Comparison of ENCODE assay signal across 36 cellular contexts in genomic region chr19:593505-593904, GRCh38. TPM values are rescaled to one million over a fixed set of nuclear protein-coding genes. Genes with fewer than 3 reads are reported as not detected.
"Had no signal": no experiment of that assay in that cellular context is flagged by ENCODE, and none has a peak within 500 bp of the region (broad histone marks: within the 10 kb centered on the region; RNA-seq: fewer than 3 reads in every experiment).

No MANE protein-coding gene starts in this region.

- H3K4me3 Mint-ChIP-seq: activated CD8-positive, alpha-beta T cell treated with anti-CD3 and anti-CD28 coated beads for 36 hours; activated naive CD8-positive, alpha-beta T cell treated with anti-CD3 and anti-CD28 coated beads for 36 hours; activated T-cell treated with anti-CD3 and anti-CD28 coated beads, Interleukin-2, amount 50 U/mL, for 4 hours; nephron; stimulated activated effector memory CD8-positive, alpha-beta T cell treated with anti-CD3 and anti-CD28 coated beads, Interleukin-12 subunit alpha, Interleukin-12 subunit beta, amount 100 ng/mL, for 72 hours; stimulated activated naive CD8-positive, alpha-beta T cell treated with anti-CD3 and anti-CD28 coated beads, Interleukin-15, Interleukin-2, amounts not matched to agents 100 ng/mL and 50 ng/mL, for 24 hours; T-helper 1 cell treated with Interleukin-12 subunit alpha and Interleukin-12 subunit beta and Interleukin-4 antibody, amounts not matched to agents 30 μg/mL and 1 μg/mL, for 36 hours had no signal

- H3K9me3 ChIP-seq: adrenal gland, gastrocnemius medialis, neutrophil, pancreas, prostate gland, thoracic aorta had no signal

- H3K36me3 ChIP-seq: adrenal gland, gastrocnemius medialis, neutrophil, pancreas, prostate gland, thoracic aorta had no signal

- H3K36me3 Mint-ChIP-seq: activated naive CD8-positive, alpha-beta T cell treated with anti-CD3 and anti-CD28 coated beads for 36 hours; brain had no signal

- H3K9me3 Mint-ChIP-seq: activated CD8-positive, alpha-beta T cell treated with anti-CD3 and anti-CD28 coated beads for 36 hours; activated naive CD8-positive, alpha-beta T cell treated with anti-CD3 and anti-CD28 coated beads for 36 hours; activated T-cell treated with anti-CD3 and anti-CD28 coated beads, Interleukin-2, amount 50 U/mL, for 4 hours; effector memory CD8-positive, alpha-beta T cell; nephron; stimulated activated effector memory CD8-positive, alpha-beta T cell treated with anti-CD3 and anti-CD28 coated beads, Interleukin-12 subunit alpha, Interleukin-12 subunit beta, amount 100 ng/mL, for 72 hours; stimulated activated naive CD8-positive, alpha-beta T cell treated with anti-CD3 and anti-CD28 coated beads, Interleukin-15, Interleukin-2, amounts not matched to agents 100 ng/mL and 50 ng/mL, for 24 hours; T-helper 1 cell treated with Interleukin-12 subunit alpha and Interleukin-12 subunit beta and Interleukin-4 antibody, amounts not matched to agents 30 μg/mL and 1 μg/mL, for 36 hours had no signal

- DNase-seq: activated CD4-positive, alpha-beta T cell treated with anti-CD3 and anti-CD28 coated beads, Interleukin-2, amount 50 U/mL, for 1 hour; activated CD4-positive, CD25-positive, alpha-beta regulatory T cell treated with anti-CD3 and anti-CD28 coated beads, Interleukin-2, amount 50 U/mL, for 72 hours; activated CD8-positive, alpha-beta T cell treated with anti-CD3 and anti-CD28 coated beads for 36 hours; activated naive CD4-positive, alpha-beta T cell; activated naive CD8-positive, alpha-beta T cell treated with anti-CD3 and anti-CD28 coated beads for 36 hours; activated T-cell treated with anti-CD3 and anti-CD28 coated beads, Interleukin-2, amount 50 U/mL, for 4 hours; adrenal gland; aorta; cortex of kidney; effector memory CD8-positive, alpha-beta T cell; erythroblast; gastrocnemius medialis; hippocampal formation; left cardiac atrium; left ventricle myocardium superior; retina; stimulated activated CD4-positive, alpha-beta T cell treated with anti-CD3 and anti-CD28 coated beads, Interleukin-12 subunit alpha, Interleukin-12 subunit beta, amount 100 ng/mL, for 4 hours; stimulated activated CD4-positive, alpha-beta T cell treated with anti-CD3 and anti-CD28 coated beads, Interleukin-4, amount 100 ng/mL, for 24 hours; T-helper 9 cell; trophoblast cell had no signal

- H3K4me1 ChIP-seq: gastrocnemius medialis, prostate gland had no signal

- ATAC-seq: activated CD8-positive, alpha-beta T cell treated with anti-CD3 and anti-CD28 coated beads for 36 hours; effector memory CD8-positive, alpha-beta T cell; gastrocnemius medialis; left cardiac atrium; left ventricle myocardium superior; pancreas; sciatic nerve; stimulated activated effector memory CD8-positive, alpha-beta T cell treated with anti-CD3 and anti-CD28 coated beads, Interleukin-12 subunit alpha, Interleukin-12 subunit beta, amount 100 ng/mL, for 72 hours had no signal

- H3K27ac ChIP-seq: adrenal gland, gastrocnemius medialis, neutrophil, pancreas, prostate gland, skin epidermis, thoracic aorta, VCaP had no signal

- H3K4me1 Mint-ChIP-seq: nephron had no signal

- H3K4me3 ChIP-seq: adrenal gland, gastrocnemius medialis, pancreas, prostate gland, skin epidermis, thoracic aorta had no signal

- H3K27ac Mint-ChIP-seq: activated CD8-positive, alpha-beta T cell treated with anti-CD3 and anti-CD28 coated beads for 36 hours; activated naive CD8-positive, alpha-beta T cell treated with anti-CD3 and anti-CD28 coated beads for 36 hours; brain; effector memory CD8-positive, alpha-beta T cell; nephron; stimulated activated effector memory CD8-positive, alpha-beta T cell treated with anti-CD3 and anti-CD28 coated beads, Interleukin-12 subunit alpha, Interleukin-12 subunit beta, amount 100 ng/mL, for 72 hours; stimulated activated naive CD8-positive, alpha-beta T cell treated with anti-CD3 and anti-CD28 coated beads, Interleukin-15, Interleukin-2, amounts not matched to agents 100 ng/mL and 50 ng/mL, for 24 hours; T-helper 1 cell treated with Interleukin-12 subunit alpha and Interleukin-12 subunit beta and Interleukin-4 antibody, amounts not matched to agents 30 μg/mL and 1 μg/mL, for 36 hours had no signal

RNA-seq across cellular contexts. Expression of gene HCN2, which starts 3.8 kb away (rescaled TPM):
- total RNA-seq: subcutaneous adipose tissue, thoracic aorta had no signal

RNA-seq across cellular contexts. Expression of gene FGF22, which starts 46.2 kb away (rescaled TPM):
- total RNA-seq: activated naive CD8-positive, alpha-beta T cell treated with anti-CD3 and anti-CD28 coated beads for 36 hours; activated T-cell treated with anti-CD3 and anti-CD28 coated beads, Interleukin-2, amount 50 U/mL, for 4 hours; cardiac septum; cerebellum; gastrocnemius medialis; left ventricle myocardium superior; lung microvascular endothelial cell had no signal

RNA-seq across cellular contexts. Expression of gene GZMM, which starts 49.7 kb away (rescaled TPM):
- total RNA-seq: cerebellum, lung microvascular endothelial cell had no signal
